1 cellular context compared by ENCODE assay signal in the genomic region with DNA sequence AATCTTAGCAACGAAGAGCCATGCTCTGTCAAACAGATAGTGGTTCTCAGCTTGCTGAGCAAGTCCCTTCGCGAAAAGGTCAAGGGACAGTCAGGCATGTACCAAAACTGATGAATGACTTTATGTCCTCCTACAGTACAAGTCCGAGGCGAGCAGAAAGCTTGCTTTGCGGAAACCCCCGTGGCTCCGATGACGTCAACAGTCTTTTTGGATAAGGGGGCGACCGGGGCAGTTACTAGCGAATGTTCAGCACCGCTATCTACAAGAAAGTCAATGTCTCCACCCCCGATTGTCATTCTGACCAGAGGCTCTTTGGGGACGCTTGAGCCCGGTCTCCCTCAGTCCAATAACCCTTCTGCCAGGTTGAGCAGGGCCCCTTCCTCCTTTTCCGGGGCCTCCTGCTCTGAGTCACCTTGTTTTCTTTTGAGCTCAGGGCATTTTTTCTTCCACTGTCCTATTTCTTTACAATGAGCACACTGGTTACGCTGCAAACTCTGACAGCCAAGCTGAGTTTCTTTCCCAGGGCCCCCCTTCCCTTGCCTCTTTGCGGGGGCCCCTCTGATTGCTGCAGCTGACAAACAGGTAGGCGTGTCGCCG.
TF ChIP-seq lines count a peak whose summit lies in the region.

No MANE protein-coding gene starts in this region.

TF ChIP-seq in GM12878, 131 proteins besides CTCF, POLR2A, EP300 and RAD21:
- TF ChIP-seq, protein P1, sequence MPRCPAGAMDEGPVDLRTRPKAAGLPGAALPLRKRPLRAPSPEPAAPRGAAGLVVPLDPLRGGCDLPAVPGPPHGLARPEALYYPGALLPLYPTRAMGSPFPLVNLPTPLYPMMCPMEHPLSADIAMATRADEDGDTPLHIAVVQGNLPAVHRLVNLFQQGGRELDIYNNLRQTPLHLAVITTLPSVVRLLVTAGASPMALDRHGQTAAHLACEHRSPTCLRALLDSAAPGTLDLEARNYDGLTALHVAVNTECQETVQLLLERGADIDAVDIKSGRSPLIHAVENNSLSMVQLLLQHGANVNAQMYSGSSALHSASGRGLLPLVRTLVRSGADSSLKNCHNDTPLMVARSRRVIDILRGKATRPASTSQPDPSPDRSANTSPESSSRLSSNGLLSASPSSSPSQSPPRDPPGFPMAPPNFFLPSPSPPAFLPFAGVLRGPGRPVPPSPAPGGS (IDR thresholded peaks at IDR 0.05; ENCODE audit: borderline replicate concordance, insufficient read depth, low read depth, low read length, poor library complexity, severe bottlenecking): peak; percentile 21
